In the genomic region with DNA sequence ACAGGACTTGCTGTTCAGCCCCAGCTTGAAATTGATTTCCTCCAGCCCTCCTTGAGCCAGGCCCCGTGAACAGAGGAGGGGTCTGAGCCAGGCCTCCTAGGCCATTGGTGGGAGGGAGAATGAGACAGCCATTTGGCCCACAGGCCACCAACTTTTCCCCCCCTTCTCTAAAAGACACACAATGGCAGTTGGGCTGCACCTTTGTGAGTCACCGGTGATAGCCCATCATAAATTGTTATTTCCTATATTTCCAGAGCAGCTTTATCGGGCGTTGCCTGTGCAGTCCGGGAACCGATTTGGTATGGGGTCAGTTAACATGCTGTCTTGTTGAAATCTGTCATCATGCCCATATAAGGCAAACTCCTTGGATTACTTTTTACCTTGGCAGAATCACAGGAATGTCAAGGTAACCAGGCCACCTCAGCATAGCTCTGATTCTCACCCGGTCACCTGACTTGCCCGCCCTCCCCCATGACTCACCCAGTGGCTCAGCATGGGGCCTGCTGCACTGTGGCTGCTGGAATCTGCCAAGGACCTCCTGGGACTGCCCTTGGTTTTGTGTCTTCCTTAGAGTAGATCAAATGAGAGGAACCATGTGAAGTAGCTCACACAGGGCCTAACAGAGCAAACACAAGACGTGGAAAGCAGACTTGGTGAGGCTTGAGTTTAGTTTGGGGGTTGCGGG, we compare ENCODE assay signal across 1 cellular context.
A peak's percentile ranks its signal among the peaks of the same experiment; 100 is the strongest.
TF ChIP-seq lines count a peak whose summit lies in the region.

No MANE protein-coding gene starts in this region.

TF ChIP-seq in endothelial cell of umbilical vein, 7 proteins besides CTCF, POLR2A, EP300 and RAD21 (continued from another document):
- TF ChIP-seq, protein P1, sequence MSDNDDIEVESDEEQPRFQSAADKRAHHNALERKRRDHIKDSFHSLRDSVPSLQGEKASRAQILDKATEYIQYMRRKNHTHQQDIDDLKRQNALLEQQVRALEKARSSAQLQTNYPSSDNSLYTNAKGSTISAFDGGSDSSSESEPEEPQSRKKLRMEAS (IDR thresholded peaks at IDR 0.05; ENCODE audit: insufficient read depth, insufficient read length): no peak
- TF ChIP-seq POLR2AphosphoS5 (IDR thresholded peaks at IDR 0.05; ENCODE audit: insufficient read depth, low read depth, low read length) (peak; percentile 6), GATA2 (IDR thresholded peaks at IDR 0.05; ENCODE audit: insufficient read depth, insufficient read length, low read depth, low read length) (no peak)
